In the genomic region with DNA sequence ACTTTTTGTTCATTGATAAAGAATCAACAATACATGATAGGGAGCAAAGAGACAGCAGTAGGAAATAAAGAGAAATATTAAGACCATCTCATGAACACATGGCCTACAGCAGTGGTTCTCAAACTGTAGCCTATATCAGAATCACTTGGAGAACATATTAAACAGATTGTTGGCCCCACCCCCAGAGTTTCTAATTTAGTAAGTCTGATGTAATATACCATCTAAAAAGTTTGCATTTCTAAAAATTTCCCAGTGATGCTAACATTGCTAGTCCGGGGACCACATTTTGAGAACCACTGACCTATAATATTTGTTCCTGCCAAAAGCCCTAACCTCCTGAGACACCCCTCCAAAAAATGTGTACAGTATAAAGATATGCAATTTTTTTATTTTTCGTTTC, we compare ENCODE assay signal across 1 cellular context.
TF ChIP-seq lines count a peak whose summit lies in the region.

No MANE protein-coding gene starts in this region.

TF ChIP-seq in GM12878, 131 proteins besides CTCF, POLR2A, EP300 and RAD21 (continued from another document):
- TF ChIP-seq, protein P1, sequence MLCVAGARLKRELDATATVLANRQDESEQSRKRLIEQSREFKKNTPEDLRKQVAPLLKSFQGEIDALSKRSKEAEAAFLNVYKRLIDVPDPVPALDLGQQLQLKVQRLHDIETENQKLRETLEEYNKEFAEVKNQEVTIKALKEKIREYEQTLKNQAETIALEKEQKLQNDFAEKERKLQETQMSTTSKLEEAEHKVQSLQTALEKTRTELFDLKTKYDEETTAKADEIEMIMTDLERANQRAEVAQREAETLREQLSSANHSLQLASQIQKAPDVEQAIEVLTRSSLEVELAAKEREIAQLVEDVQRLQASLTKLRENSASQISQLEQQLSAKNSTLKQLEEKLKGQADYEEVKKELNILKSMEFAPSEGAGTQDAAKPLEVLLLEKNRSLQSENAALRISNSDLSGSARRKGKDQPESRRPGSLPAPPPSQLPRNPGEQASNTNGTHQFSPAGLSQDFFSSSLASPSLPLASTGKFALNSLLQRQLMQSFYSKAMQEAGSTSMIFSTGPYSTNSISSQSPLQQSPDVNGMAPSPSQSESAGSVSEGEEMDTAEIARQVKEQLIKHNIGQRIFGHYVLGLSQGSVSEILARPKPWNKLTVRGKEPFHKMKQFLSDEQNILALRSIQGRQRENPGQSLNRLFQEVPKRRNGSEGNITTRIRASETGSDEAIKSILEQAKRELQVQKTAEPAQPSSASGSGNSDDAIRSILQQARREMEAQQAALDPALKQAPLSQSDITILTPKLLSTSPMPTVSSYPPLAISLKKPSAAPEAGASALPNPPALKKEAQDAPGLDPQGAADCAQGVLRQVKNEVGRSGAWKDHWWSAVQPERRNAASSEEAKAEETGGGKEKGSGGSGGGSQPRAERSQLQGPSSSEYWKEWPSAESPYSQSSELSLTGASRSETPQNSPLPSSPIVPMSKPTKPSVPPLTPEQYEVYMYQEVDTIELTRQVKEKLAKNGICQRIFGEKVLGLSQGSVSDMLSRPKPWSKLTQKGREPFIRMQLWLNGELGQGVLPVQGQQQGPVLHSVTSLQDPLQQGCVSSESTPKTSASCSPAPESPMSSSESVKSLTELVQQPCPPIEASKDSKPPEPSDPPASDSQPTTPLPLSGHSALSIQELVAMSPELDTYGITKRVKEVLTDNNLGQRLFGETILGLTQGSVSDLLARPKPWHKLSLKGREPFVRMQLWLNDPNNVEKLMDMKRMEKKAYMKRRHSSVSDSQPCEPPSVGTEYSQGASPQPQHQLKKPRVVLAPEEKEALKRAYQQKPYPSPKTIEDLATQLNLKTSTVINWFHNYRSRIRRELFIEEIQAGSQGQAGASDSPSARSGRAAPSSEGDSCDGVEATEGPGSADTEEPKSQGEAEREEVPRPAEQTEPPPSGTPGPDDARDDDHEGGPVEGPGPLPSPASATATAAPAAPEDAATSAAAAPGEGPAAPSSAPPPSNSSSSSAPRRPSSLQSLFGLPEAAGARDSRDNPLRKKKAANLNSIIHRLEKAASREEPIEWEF (IDR thresholded peaks at IDR 0.05; ENCODE audit: insufficient replicate concordance, low read depth, low read length): no peak
- TF ChIP-seq RB1 (IDR thresholded peaks at IDR 0.05; ENCODE audit: borderline replicate concordance) (no peak), NFIC (IDR thresholded peaks at IDR 0.05; ENCODE audit: low read depth, low read length) (peak; percentile 54; the same call in 1 of the 2 replicates), RUNX3 (IDR thresholded peaks at IDR 0.05; ENCODE audit: low read length) (peak; percentile 40; the same call in 1 of the 2 replicates), JUNB (IDR thresholded peaks at IDR 0.05) (peak; percentile 71), CREM (IDR thresholded peaks at IDR 0.05; ENCODE audit: low read depth) (peak; percentile 9; the same call in 1 of the 2 replicates), KAT2A (conservative IDR thresholded peaks at IDR 0.05; ENCODE audit: control insufficient read depth, low read depth, low read length) (no peak)
- TF ChIP-seq, protein P2, sequence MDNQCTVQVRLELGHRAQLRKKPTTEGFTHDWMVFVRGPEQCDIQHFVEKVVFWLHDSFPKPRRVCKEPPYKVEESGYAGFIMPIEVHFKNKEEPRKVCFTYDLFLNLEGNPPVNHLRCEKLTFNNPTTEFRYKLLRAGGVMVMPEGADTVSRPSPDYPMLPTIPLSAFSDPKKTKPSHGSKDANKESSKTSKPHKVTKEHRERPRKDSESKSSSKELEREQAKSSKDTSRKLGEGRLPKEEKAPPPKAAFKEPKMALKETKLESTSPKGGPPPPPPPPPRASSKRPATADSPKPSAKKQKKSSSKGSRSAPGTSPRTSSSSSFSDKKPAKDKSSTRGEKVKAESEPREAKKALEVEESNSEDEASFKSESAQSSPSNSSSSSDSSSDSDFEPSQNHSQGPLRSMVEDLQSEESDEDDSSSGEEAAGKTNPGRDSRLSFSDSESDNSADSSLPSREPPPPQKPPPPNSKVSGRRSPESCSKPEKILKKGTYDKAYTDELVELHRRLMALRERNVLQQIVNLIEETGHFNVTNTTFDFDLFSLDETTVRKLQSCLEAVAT (IDR thresholded peaks at IDR 0.05): no peak
- TF ChIP-seq, protein P3, sequence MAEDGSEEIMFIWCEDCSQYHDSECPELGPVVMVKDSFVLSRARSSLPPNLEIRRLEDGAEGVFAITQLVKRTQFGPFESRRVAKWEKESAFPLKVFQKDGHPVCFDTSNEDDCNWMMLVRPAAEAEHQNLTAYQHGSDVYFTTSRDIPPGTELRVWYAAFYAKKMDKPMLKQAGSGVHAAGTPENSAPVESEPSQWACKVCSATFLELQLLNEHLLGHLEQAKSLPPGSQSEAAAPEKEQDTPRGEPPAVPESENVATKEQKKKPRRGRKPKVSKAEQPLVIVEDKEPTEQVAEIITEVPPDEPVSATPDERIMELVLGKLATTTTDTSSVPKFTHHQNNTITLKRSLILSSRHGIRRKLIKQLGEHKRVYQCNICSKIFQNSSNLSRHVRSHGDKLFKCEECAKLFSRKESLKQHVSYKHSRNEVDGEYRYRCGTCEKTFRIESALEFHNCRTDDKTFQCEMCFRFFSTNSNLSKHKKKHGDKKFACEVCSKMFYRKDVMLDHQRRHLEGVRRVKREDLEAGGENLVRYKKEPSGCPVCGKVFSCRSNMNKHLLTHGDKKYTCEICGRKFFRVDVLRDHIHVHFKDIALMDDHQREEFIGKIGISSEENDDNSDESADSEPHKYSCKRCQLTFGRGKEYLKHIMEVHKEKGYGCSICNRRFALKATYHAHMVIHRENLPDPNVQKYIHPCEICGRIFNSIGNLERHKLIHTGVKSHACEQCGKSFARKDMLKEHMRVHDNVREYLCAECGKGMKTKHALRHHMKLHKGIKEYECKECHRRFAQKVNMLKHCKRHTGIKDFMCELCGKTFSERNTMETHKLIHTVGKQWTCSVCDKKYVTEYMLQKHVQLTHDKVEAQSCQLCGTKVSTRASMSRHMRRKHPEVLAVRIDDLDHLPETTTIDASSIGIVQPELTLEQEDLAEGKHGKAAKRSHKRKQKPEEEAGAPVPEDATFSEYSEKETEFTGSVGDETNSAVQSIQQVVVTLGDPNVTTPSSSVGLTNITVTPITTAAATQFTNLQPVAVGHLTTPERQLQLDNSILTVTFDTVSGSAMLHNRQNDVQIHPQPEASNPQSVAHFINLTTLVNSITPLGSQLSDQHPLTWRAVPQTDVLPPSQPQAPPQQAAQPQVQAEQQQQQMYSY (CRISPR knock-in tag; IDR thresholded peaks at IDR 0.05): no peak
